Comparison of ENCODE assay signal across 8 cellular contexts in genomic region chr5:135386886-135387628, GRCh38. TPM values are rescaled to one million over a fixed set of nuclear protein-coding genes. Genes with fewer than 3 reads are reported as not detected.
DNase-seq lines count a peak whose midpoint lies in the region; ATAC-seq and TF ChIP-seq lines count a peak whose summit lies in the region.

No MANE protein-coding gene starts in this region.

- TF ChIP-seq CTCF in sigmoid colon (IDR thresholded peaks at IDR 0.05): no peak

- peaks cover 71% of the 10 kb centered on the region for H3K36me3 ChIP-seq in SJCRH30
- H3K36me3 ChIP-seq in sigmoid colon: peaks cover 0 to 76% (median 23%) of the 10 kb centered on the region in 4 donors
- peaks cover 0 to 2% of the 10 kb centered on the region in 2 donors for H3K36me3 ChIP-seq in aorta (ENCODE audit: control insufficient read depth in 1 of 2, insufficient read depth in 2 of 2, low read length in 1 of 2)

- H3K4me1 ChIP-seq in SJCRH30 (peaks cover 17% of the 10 kb centered on the region), sigmoid colon (peaks cover 0 to 52% (median 30%) of the 10 kb centered on the region in 4 donors), aorta (ENCODE audit: control insufficient read depth in 1 of 2, insufficient read depth in 2 of 2, low read length in 2 of 2) (peaks cover 3 to 5% of the 10 kb centered on the region in 2 donors)

- TF ChIP-seq POLR2A in sigmoid colon (IDR thresholded peaks at IDR 0.05): no peak

- H3K4me3 ChIP-seq in SJCRH30 (no peak overlapping the region), sigmoid colon (no peak overlapping the region), aorta (ENCODE audit: low read length in 2 of 2) (no peak overlapping the region)

- peak overlapping the region; percentile 31 for H3K27ac ChIP-seq in SJCRH30
- H3K27ac ChIP-seq in sigmoid colon: peak overlapping the region in 3 of 4 donors; percentile 36 to 60 (median 42)
- no peak overlapping the region for H3K27ac ChIP-seq in aorta (ENCODE audit: low read depth in 1 of 2, low read length in 2 of 2)

- intact Hi-C loops in sigmoid colon (cut with DNase I): no loop called here
- intact Hi-C loops in aorta (cut with DNase I): no loop called here

- H3K27me3 ChIP-seq in SJCRH30: no peaks in the 10 kb centered on the region
- no peaks in the 10 kb centered on the region for H3K27me3 ChIP-seq in sigmoid colon
- H3K27me3 ChIP-seq in aorta (ENCODE audit: control insufficient read depth in 1 of 2, insufficient read depth in 2 of 2, low read length in 1 of 2): no peaks in the 10 kb centered on the region

- H3K9me3 ChIP-seq in SJCRH30 (replicated peaks) (no peaks in the 10 kb centered on the region), sigmoid colon (no peaks in the 10 kb centered on the region), aorta (ENCODE audit: control insufficient read depth, low read length) (no peaks in the 10 kb centered on the region)

- WGBS in sigmoid colon, 2 donors: 55 to 65% methylated on average over 8 of the region's 8 CpGs
- 83 to 89% methylated on average over 8 of the region's 8 CpGs for WGBS in aorta, 2 donors

- peak; percentile 95 for DNase-seq in ELR (ENCODE audit: low read depth)
- DNase-seq in SJCRH30: peak; percentile 30 to 39
- peak; percentile 90 for DNase-seq in fibroblast of the conjunctiva (ENCODE audit: low read depth)
- no peak for DNase-seq in sigmoid colon
- DNase-seq in middle frontal gyrus (ENCODE audit: extremely low spot score, low spot score): no peak
- DNase-seq in activated CD8-positive, alpha-beta memory T cell treated with anti-CD3 and anti-CD28 coated beads for 24 hours: no peak
- no peak for DNase-seq in aorta

- ATAC-seq in HG03108 (IDR thresholded peaks at IDR 0.05; ENCODE audit: unreplicated experiment) (no peak), aorta (ENCODE audit: low FRiP score) (no peak)

- TF ChIP-seq EP300 in sigmoid colon (IDR thresholded peaks at IDR 0.05): no peak

RNA-seq across cellular contexts. Expression of gene MACROH2A1, which starts 12.0 kb away (rescaled TPM):
- 243 and 248 TPM in 2 replicates for total RNA-seq in SJCRH30 (2014; rRNA removed; shearing (Covaris generic))
- 100 to 1,000 TPM; 153 to 191 (median 179) TPM for total RNA-seq in sigmoid colon
- 100 to 1,000 TPM; 123 to 202 (median 175) TPM for polyA plus RNA-seq in sigmoid colon
- total RNA-seq in aorta: 100 to 1,000 TPM in 1 of 2 donors, 10 to 100 TPM in 1; 99.0 to 113 TPM
- 100 to 1,000 TPM in 1 of 2 donors, 10 to 100 TPM in 1; 79.6 to 113 TPM for polyA plus RNA-seq in aorta

Comparison
In these comparisons a context has a peak if more than half of its experiments do, and no peak if none do; other contexts are left out.
1. DNase-seq: peak in ELR (single experiment), SJCRH30 (2 of 2) and fibroblast of the conjunctiva (single experiment); none in sigmoid colon (single experiment), middle frontal gyrus (single experiment), activated CD8-positive, alpha-beta memory T cell treated with anti-CD3 and anti-CD28 coated beads for 24 hours (single experiment) and aorta (0 of 2).
2. H3K27ac ChIP-seq: peak in SJCRH30 (single experiment) and sigmoid colon (3 of 4); none in aorta (0 of 2).